In the genomic region with DNA sequence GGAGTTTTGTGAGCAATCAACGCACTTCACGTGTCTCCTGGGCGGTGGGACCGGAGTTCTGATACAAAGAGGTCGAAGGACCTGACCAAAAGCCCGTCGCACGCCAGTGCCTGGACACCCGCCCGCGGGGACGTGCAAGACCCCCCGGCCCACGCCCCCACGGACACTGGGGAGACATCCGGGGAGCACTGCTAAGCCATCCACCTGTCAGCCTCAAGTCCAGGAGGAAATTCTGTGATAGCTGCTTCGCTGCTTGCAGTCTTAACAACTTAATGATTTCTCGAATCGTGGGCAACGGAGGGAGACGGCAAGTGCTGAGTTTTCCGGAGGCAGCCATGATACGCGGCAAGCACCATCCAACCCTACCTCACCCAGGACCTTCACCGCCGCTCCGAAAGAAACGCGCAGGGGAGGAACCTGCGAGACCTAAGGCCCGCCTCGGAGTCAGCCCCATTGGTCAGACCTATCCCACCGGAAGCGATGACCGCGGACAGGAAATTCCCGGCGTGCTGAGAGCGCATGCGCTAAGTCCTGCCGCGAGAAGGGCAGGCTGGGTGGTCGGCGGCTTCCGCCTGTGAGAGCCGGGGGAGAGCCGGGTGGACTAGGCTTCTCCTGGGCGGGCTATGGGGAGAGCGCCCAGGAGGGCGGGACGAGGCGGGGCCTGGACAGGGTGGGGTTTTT, we compare ENCODE assay signal across 8 cellular contexts. TPM values are rescaled to one million over a fixed set of nuclear protein-coding genes. Genes with fewer than 3 reads are reported as not detected.
A peak's percentile ranks its signal among the peaks of the same experiment; 100 is the strongest.
DNase-seq lines count a peak whose midpoint lies in the region; ATAC-seq and TF ChIP-seq lines count a peak whose summit lies in the region.

A gene (minus strand): TSS at position 393 of the 681 bp plus-strand sequence. CDS start 56 bp downstream, at position 337.

- DNase-seq in DMS153 (lab: John Stamatoyannopoulos, UW) = peak; percentile 93
- peak; percentile 96 for DNase-seq in Panc1 (ENCODE audit: low read depth, low spot score)
- peak; percentile 96 for DNase-seq in activated T-cell treated with anti-CD3 and anti-CD28 coated beads, Interleukin-2, amount 50 U/mL, for 4 hours
- peak; percentile 94 to 95 for DNase-seq in stimulated activated CD8-positive, alpha-beta memory T cell treated with anti-CD3 and anti-CD28 coated beads, Interleukin-7, amount 100 ng/mL, for 1 hour (ENCODE audit: low read depth in 2 of 2)

- 0% methylated on average over 52 of the region's 52 CpGs for WGBS in esophagus, 2 donors

- peak within 1 kb of the TSS; percentile 96 for H3K4me3 Mint-ChIP-seq in activated T-cell treated with anti-CD3 and anti-CD28 coated beads, Interleukin-2, amount 50 U/mL, for 4 hours

- H3K4me1 ChIP-seq in Panc1 (ENCODE audit: control insufficient read depth, insufficient read depth, low read length) (peaks cover 17% of the 10 kb centered on the region), esophagus (ENCODE audit: control insufficient read depth in 2 of 2, insufficient read depth in 2 of 2, low read length in 1 of 2) (no peaks in the 10 kb centered on the region), mucosa of stomach (ENCODE audit: control insufficient read depth, insufficient read depth, low read length) (no peaks in the 10 kb centered on the region)

- TF ChIP-seq RAD21 in Ishikawa (IDR thresholded peaks at IDR 0.05; ENCODE audit: low read depth) = no peak

- H3K27ac ChIP-seq in Panc1 (ENCODE audit: low read length) = peak within 1 kb of the TSS; percentile 98
- peak within 1 kb of the TSS; percentile 88 to 92 for H3K27ac ChIP-seq in esophagus (ENCODE audit: low read depth in 2 of 2, low read length in 1 of 2)

- H3K27me3 ChIP-seq in Panc1 (ENCODE audit: control insufficient read depth, insufficient read depth, low read length) = no peaks in the 10 kb centered on the region
- no peaks in the 10 kb centered on the region for H3K27me3 ChIP-seq in esophagus (ENCODE audit: control insufficient read depth in 1 of 2, insufficient read depth in 2 of 2, low read length in 2 of 2)
- H3K27me3 ChIP-seq in mucosa of stomach (ENCODE audit: control insufficient read depth, insufficient read depth, low read length) = no peaks in the 10 kb centered on the region

- H3K9ac ChIP-seq in mucosa of stomach (ENCODE audit: low read length) = peak within 1 kb of the TSS; percentile 79

- no peaks in the 10 kb centered on the region for H3K27me3 Mint-ChIP-seq in activated T-cell treated with anti-CD3 and anti-CD28 coated beads, Interleukin-2, amount 50 U/mL, for 4 hours (ENCODE audit: low read depth)

- H3K4me3 ChIP-seq in Panc1 (ENCODE audit: low read depth in 2 of 2, low read length in 2 of 2) = peak within 1 kb of the TSS; percentile 80 to 97
- peak within 1 kb of the TSS; percentile 79 to 94 for H3K4me3 ChIP-seq in esophagus (ENCODE audit: low read depth in 1 of 2, low read length in 2 of 2)
- peak within 1 kb of the TSS; percentile 76 for H3K4me3 ChIP-seq in mucosa of stomach (ENCODE audit: low read length)

- TSS peak; percentile 86 for BruUV-seq in Panc1 (replicated peaks; lab: Mats Ljungman, UMichigan)

- H3K9me3 ChIP-seq in Panc1 (ENCODE audit: control insufficient read depth, insufficient read depth, low read depth, low read length) (no peaks in the 10 kb centered on the region), esophagus (ENCODE audit: control insufficient read depth in 2 of 2, insufficient read depth in 1 of 2, low read depth in 1 of 2, low read length in 1 of 2) (no peaks in the 10 kb centered on the region), mucosa of stomach (ENCODE audit: control insufficient read depth, low read length) (no peaks in the 10 kb centered on the region)

- peaks cover 39% of the 10 kb centered on the region for H3K4me1 Mint-ChIP-seq in activated T-cell treated with anti-CD3 and anti-CD28 coated beads, Interleukin-2, amount 50 U/mL, for 4 hours (ENCODE audit: low read depth)

- no peak for TF ChIP-seq CTCF in Panc1 (IDR thresholded peaks at IDR 0.05)

- POLR2A ChIA-PET in Panc1 (lab: Charles Lee) = interaction anchor here (0.6 kb wide), 2 partner anchors 14 to 101 kb away, joined by 3 to 7 read pairs; no protein-coding TSS in a partner anchor

- peaks cover 9% of the 10 kb centered on the region for H3K36me3 ChIP-seq in Panc1 (ENCODE audit: control insufficient read depth, insufficient read depth, low read length)
- H3K36me3 ChIP-seq in esophagus (ENCODE audit: control insufficient read depth in 2 of 2, insufficient read depth in 2 of 2, low read length in 1 of 2) = no peaks in the 10 kb centered on the region
- H3K36me3 ChIP-seq in mucosa of stomach (ENCODE audit: control insufficient read depth, insufficient read depth, low read length) = no peaks in the 10 kb centered on the region

- TF ChIP-seq EP300 in Ishikawa (IDR thresholded peaks at IDR 0.05; ENCODE audit: borderline replicate concordance) = no peak

- ATAC-seq in GM21576 (IDR thresholded peaks at IDR 0.05; ENCODE audit: unreplicated experiment) (peak; percentile 93), Panc1 (peak; percentile 99)
- ATAC-seq in activated T-cell treated with anti-CD3 and anti-CD28 coated beads, Interleukin-2, amount 50 U/mL, for 4 hours = peak; percentile 96

- CTCF ChIA-PET in Panc1 (lab: Charles Lee) = interaction anchor here (0.9 kb wide), 1 partner anchor 137 kb away, joined by 3 read pairs; no protein-coding TSS in a partner anchor

- H3K9me3 Mint-ChIP-seq in activated T-cell treated with anti-CD3 and anti-CD28 coated beads, Interleukin-2, amount 50 U/mL, for 4 hours = no peaks in the 10 kb centered on the region

- in situ Hi-C loops in Panc1 (cut with HindIII; ENCODE audit: low pct_unique_long_range_greater_than_20kb, low sequenced_read_pairs) = no loop called here

- peaks cover 9% of the 10 kb centered on the region for H3K36me3 Mint-ChIP-seq in activated T-cell treated with anti-CD3 and anti-CD28 coated beads, Interleukin-2, amount 50 U/mL, for 4 hours (ENCODE audit: insufficient read depth)

- intact Hi-C loops in Panc1 (cut with micrococcal nuclease; ENCODE audit: unreplicated experiment) = loop anchor here (10.0 kb wide), 1 partner anchor 129 kb away; no protein-coding TSS in a partner anchor

TF ChIP-seq in Ishikawa, 13 proteins besides CTCF, POLR2A, EP300 and RAD21:
- TF ChIP-seq TAF1 (IDR thresholded peaks at IDR 0.05; ENCODE audit: low read depth) (peak; percentile 49), TEAD4 (IDR thresholded peaks at IDR 0.05) (no peak), YY1 (IDR thresholded peaks at IDR 0.05; ENCODE audit: low read depth) (peak; percentile 86), ZBTB7A (IDR thresholded peaks at IDR 0.05; ENCODE audit: low read depth) (peak; percentile 95), TCF12 (IDR thresholded peaks at IDR 0.05; ENCODE audit: low read depth) (peak; percentile 19; the same call in 1 of the 2 replicates), FOXM1 (IDR thresholded peaks at IDR 0.05; ENCODE audit: borderline replicate concordance, low read depth) (no peak)
- TF ChIP-seq, protein P1, sequence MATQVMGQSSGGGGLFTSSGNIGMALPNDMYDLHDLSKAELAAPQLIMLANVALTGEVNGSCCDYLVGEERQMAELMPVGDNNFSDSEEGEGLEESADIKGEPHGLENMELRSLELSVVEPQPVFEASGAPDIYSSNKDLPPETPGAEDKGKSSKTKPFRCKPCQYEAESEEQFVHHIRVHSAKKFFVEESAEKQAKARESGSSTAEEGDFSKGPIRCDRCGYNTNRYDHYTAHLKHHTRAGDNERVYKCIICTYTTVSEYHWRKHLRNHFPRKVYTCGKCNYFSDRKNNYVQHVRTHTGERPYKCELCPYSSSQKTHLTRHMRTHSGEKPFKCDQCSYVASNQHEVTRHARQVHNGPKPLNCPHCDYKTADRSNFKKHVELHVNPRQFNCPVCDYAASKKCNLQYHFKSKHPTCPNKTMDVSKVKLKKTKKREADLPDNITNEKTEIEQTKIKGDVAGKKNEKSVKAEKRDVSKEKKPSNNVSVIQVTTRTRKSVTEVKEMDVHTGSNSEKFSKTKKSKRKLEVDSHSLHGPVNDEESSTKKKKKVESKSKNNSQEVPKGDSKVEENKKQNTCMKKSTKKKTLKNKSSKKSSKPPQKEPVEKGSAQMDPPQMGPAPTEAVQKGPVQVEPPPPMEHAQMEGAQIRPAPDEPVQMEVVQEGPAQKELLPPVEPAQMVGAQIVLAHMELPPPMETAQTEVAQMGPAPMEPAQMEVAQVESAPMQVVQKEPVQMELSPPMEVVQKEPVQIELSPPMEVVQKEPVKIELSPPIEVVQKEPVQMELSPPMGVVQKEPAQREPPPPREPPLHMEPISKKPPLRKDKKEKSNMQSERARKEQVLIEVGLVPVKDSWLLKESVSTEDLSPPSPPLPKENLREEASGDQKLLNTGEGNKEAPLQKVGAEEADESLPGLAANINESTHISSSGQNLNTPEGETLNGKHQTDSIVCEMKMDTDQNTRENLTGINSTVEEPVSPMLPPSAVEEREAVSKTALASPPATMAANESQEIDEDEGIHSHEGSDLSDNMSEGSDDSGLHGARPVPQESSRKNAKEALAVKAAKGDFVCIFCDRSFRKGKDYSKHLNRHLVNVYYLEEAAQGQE (IDR thresholded peaks at IDR 0.05; ENCODE audit: low read depth) = 0 out of 2 replicates have a peak, but pooled peaks have one; percentile 9
- TF ChIP-seq, protein P2, sequence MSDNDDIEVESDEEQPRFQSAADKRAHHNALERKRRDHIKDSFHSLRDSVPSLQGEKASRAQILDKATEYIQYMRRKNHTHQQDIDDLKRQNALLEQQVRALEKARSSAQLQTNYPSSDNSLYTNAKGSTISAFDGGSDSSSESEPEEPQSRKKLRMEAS (IDR thresholded peaks at IDR 0.05) = peak; percentile 54
- TF ChIP-seq, protein P3, sequence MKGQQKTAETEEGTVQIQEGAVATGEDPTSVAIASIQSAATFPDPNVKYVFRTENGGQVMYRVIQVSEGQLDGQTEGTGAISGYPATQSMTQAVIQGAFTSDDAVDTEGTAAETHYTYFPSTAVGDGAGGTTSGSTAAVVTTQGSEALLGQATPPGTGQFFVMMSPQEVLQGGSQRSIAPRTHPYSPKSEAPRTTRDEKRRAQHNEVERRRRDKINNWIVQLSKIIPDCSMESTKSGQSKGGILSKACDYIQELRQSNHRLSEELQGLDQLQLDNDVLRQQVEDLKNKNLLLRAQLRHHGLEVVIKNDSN (IDR thresholded peaks at IDR 0.05) = no peak
TF ChIP-seq in Ishikawa: peak in this region for 6.

RNA-seq across cellular contexts. Expression of the gene that starts here (rescaled TPM):
- total RNA-seq in Panc1 (2021; ENCODE audit: unreplicated experiment) = 32.0 TPM
- polyA plus RNA-seq in Panc1 (2012; ENCODE audit: insufficient read length) = 36.0 TPM
- 10 to 100 TPM; 21.8 to 41.7 (median 27.4) TPM for total RNA-seq in activated T-cell treated with anti-CD3 and anti-CD28 coated beads, Interleukin-2, amount 50 U/mL, for 4 hours
- 10 to 100 TPM; 10.6 to 13.3 TPM for polyA plus RNA-seq in esophagus

Comparison
In these comparisons a context has a peak if more than half of its experiments do, and no peak if none do; other contexts are left out.
1. Peak in every context shown above with its lines: DNase-seq, ATAC-seq, H3K4me3 ChIP-seq and H3K27ac ChIP-seq.